Comparison of ENCODE assay signal across 8 cellular contexts in genomic region chr17:42677921-42678781, GRCh38. TPM values are rescaled to one million over a fixed set of nuclear protein-coding genes. Genes with fewer than 3 reads are reported as not detected.
DNase-seq lines count a peak whose midpoint lies in the region; ATAC-seq, FAIRE-seq and TF ChIP-seq lines count a peak whose summit lies in the region.

No MANE protein-coding gene starts in this region.

- DNase-seq in GM13977 (ENCODE audit: low spot score) (peak; percentile 94), NOMO-1 treated with dmso at 0.1 percent for 144 hours (lab: John Stamatoyannopoulos, UW; ENCODE audit: unreplicated experiment) (peak; percentile 95), H1 (ENCODE audit: low read depth in 1 of 2, low spot score in 2 of 2) (peak in 1 of 2 experiments; percentile 92), memory B cell (ENCODE audit: low spot score in 2 of 2) (peak; percentile 74 to 78)
- DNase-seq in activated CD8-positive, alpha-beta memory T cell treated with anti-CD3 and anti-CD28 coated beads, Interleukin-2, amount 50 U/mL, for 24 hours (ENCODE audit: extremely low read depth) = peak; percentile 41
- peak; percentile 56 for DNase-seq in stimulated activated CD8-positive, alpha-beta memory T cell treated with anti-CD3 and anti-CD28 coated beads, Interleukin-12 subunit alpha, Interleukin-12 subunit beta, amount 100 ng/mL, for 1 hour (ENCODE audit: low read depth)

- H3K23me2 ChIP-seq in H1 (ENCODE audit: low read depth, low read length) = peaks cover 34% of the 10 kb centered on the region

- peak; percentile 52 for FAIRE-seq in H1 (lab: Jason Lieb, UNC)

- H3K36me3 Mint-ChIP-seq in memory B cell = no peaks in the 10 kb centered on the region

- H2BK20ac ChIP-seq in H1 (ENCODE audit: low read length) = peak overlapping the region; percentile 72; the same call in 1 of the 2 replicates

- no peak overlapping the region for H2AFZ ChIP-seq in H1 (ENCODE audit: low read length)

- H4K8ac ChIP-seq in H1 (ENCODE audit: extremely low read depth, insufficient read depth, low read length) = peak overlapping the region; percentile 81

- H4K91ac ChIP-seq in H1 (replicated peaks; ENCODE audit: insufficient read length, low read length) = peak overlapping the region; percentile 45

- no peak overlapping the region for H2BK120ac ChIP-seq in H1 (replicated peaks; ENCODE audit: low read depth, low read length)

- no peak overlapping the region for H3K14ac ChIP-seq in H1 (ENCODE audit: insufficient read length)

- H2BK12ac ChIP-seq in H1 (ENCODE audit: low read depth, low read length) = peak overlapping the region; percentile 96

- no peak; a peak in 1 of 4 replicates for TF ChIP-seq RAD21 in H1 (IDR thresholded peaks at IDR 0.05 in 1 of 2, conservative IDR thresholded peaks at IDR 0.05 in 1 of 2; ENCODE audit: low read depth in 2 of 2, low read length in 2 of 2)

- no peaks in the 10 kb centered on the region for H3K79me2 ChIP-seq in H1 (ENCODE audit: control insufficient read depth in 1 of 2, insufficient read depth in 2 of 2, low read length in 2 of 2)

- H3K9me3 ChIP-seq in HUES6 (ENCODE audit: control insufficient read depth, insufficient read depth, low read depth, low read length) = no peaks in the 10 kb centered on the region
- H3K9me3 ChIP-seq in H1 (ENCODE audit: insufficient read depth in 2 of 2, low read depth in 1 of 2, low read length in 1 of 2) = no peaks in the 10 kb centered on the region

- H3K4me1 Mint-ChIP-seq in memory B cell = peaks cover 45% of the 10 kb centered on the region

- H3K18ac ChIP-seq in H1 (ENCODE audit: extremely low read depth, low read length) = peak overlapping the region; percentile 96; the same call in 1 of the 2 replicates

- peak overlapping the region; percentile 96 for H2BK5ac ChIP-seq in H1 (ENCODE audit: low read depth, low read length)

- CTCF ChIA-PET in H1 (lab: Charles Lee; ENCODE audit: partially characterized antibody) = interaction anchor here (0.6 to 4.4 kb wide), 13 partner anchors 9 to 130 kb away, joined by 3 to 37 read pairs (median 5); partner anchors contain the start of genes PSMC3IP, RETREG3, TUBG1 and TUBG2

- POLR2A ChIA-PET in H1 (lab: Charles Lee; ENCODE audit: partially characterized antibody) = interaction anchor here (0.5 to 14.0 kb wide), 22 partner anchors 14 to 1057 kb away, joined by 3 to 239 read pairs (median 4); partner anchors contain the start of genes BECN1, COASY, DNAJC7 and MLX

- peak overlapping the region; percentile 84 for H3K4me3 Mint-ChIP-seq in memory B cell

- H3K9ac ChIP-seq in HUES6 (ENCODE audit: low read length) (peak overlapping the region; percentile 97), H1 (replicated peaks in 1 of 4; ENCODE audit: extremely low read depth in 1 of 4, low read depth in 3 of 4, low read length in 3 of 4) (peak overlapping the region; percentile 50 to 86 (median 80))

- 5% methylated on average over 42 of the region's 53 CpGs; no CpG with 5 or more reads in 1 of the 2 experiments for WGBS in H1 (ENCODE audit: extremely low coverage in 1 of 2, insufficient coverage in 1 of 2, insufficient read length in 1 of 2, insufficient replicate concordance in 2 of 2, low coverage in 1 of 2, low lambda C conversion rate in 2 of 2, missing lambda C conversion rate in 1 of 2), 2 experiments

- TF ChIP-seq POLR2A in H1 (IDR thresholded peaks at IDR 0.05; ENCODE audit: control extremely low read depth in 1 of 2, low read depth in 2 of 2, low read length in 2 of 2) = peak in 1 of 2 experiments; percentile 93; a peak in 2 of 3 replicates

- peak overlapping the region; percentile 58 to 83 for H3K4me2 ChIP-seq in H1 (ENCODE audit: insufficient read depth in 1 of 2, low read depth in 2 of 2, low read length in 2 of 2)

- TF ChIP-seq EP300 in H1 (IDR thresholded peaks at IDR 0.05; ENCODE audit: borderline replicate concordance in 1 of 2, low read depth in 2 of 2, low read length in 2 of 2) = 0 out of 3 replicates have a peak, but pooled peaks of 1 of the 2 experiments have one; percentile 54

- no peak overlapping the region for H3K56ac ChIP-seq in H1 (replicated peaks; ENCODE audit: insufficient read length, low read depth, low read length)

- H4K20me1 ChIP-seq in H1 (replicated peaks in 1 of 2; ENCODE audit: control insufficient read depth in 1 of 2, insufficient read depth in 2 of 2, low read length in 2 of 2) = peaks cover 3 to 13% of the 10 kb centered on the region in 2 experiments

- H3K4me3 ChIP-seq in HUES6 (ENCODE audit: low read depth, low read length) (peak overlapping the region; percentile 71), H1 (ENCODE audit: extremely low read depth in 1 of 4, insufficient read depth in 2 of 4, low read depth in 3 of 4, low read length in 4 of 4) (peak overlapping the region; percentile 44 to 69 (median 62))

- H3K23ac ChIP-seq in H1 (ENCODE audit: insufficient read length) = no peak overlapping the region

- TF ChIP-seq CTCF in GM13977 (IDR thresholded peaks at IDR 0.05; ENCODE audit: extremely low read depth, insufficient read depth, missing control alignments) (no peak), H1 (IDR thresholded peaks at IDR 0.05; ENCODE audit: control extremely low read depth in 1 of 3, insufficient read depth in 1 of 3, low read depth in 1 of 3, low read length in 3 of 3) (no peak; a peak in 1 of 4 replicates)

- ATAC-seq in memory B cell (ENCODE audit: low read depth) (peak; percentile 26), GM19023 (IDR thresholded peaks at IDR 0.05; ENCODE audit: unreplicated experiment) (no peak)

- peaks cover 10% of the 10 kb centered on the region for H3K27me3 Mint-ChIP-seq in memory B cell

- H3K4me1 ChIP-seq in HUES6 (ENCODE audit: control insufficient read depth, insufficient read depth, low read length) (peaks cover 52% of the 10 kb centered on the region), H1 (replicated peaks in 1 of 4; ENCODE audit: control insufficient read depth in 3 of 4, insufficient read depth in 4 of 4, low read length in 3 of 4) (peaks cover 0 to 46% (median 35%) of the 10 kb centered on the region in 4 experiments; a peak in 6 of 7 replicates)

- H3K4ac ChIP-seq in H1 (replicated peaks; ENCODE audit: insufficient read length, low read depth, low read length) = no peak overlapping the region

- no peaks in the 10 kb centered on the region for H3K36me3 ChIP-seq in HUES6 (ENCODE audit: control insufficient read depth, insufficient read depth, low read length)
- H3K36me3 ChIP-seq in H1 (ENCODE audit: control insufficient read depth in 2 of 4, insufficient read depth in 4 of 4, low read length in 3 of 4) = peaks cover 0 to 4% (median 0%) of the 10 kb centered on the region in 4 experiments; a peak in 2 of 8 replicates

- peak overlapping the region; percentile 97; the same call in 1 of the 2 replicates for H2BK15ac ChIP-seq in H1 (ENCODE audit: low read length)

- H3K27ac Mint-ChIP-seq in memory B cell = peak overlapping the region; percentile 74

- in situ Hi-C loops in GM13977 (cut with MboI; ENCODE audit: low pct_unique_long_range_greater_than_20kb, low sequenced_read_pairs, unreplicated experiment) = no loop called here

- H3K27me3 ChIP-seq in HUES6 (ENCODE audit: control insufficient read depth, insufficient read depth, low read length) (peaks cover 46% of the 10 kb centered on the region), H1 (replicated peaks in 1 of 4; ENCODE audit: control insufficient read depth in 3 of 4, extremely low read depth in 1 of 4, insufficient read depth in 3 of 4, low read length in 3 of 4) (peaks cover 0 to 36% (median 24%) of the 10 kb centered on the region in 4 experiments; a peak in 6 of 7 replicates)

- H3K9me3 Mint-ChIP-seq in memory B cell = no peaks in the 10 kb centered on the region

- peak overlapping the region; percentile 94 for H3K27ac ChIP-seq in HUES6 (ENCODE audit: low read depth, low read length)
- peak overlapping the region; percentile 58 for H3K27ac ChIP-seq in H1 (ENCODE audit: low read depth, low read length)

- H3K79me1 ChIP-seq in H1 (ENCODE audit: low read depth, low read length) = no peaks in the 10 kb centered on the region

- H2AK5ac ChIP-seq in H1 (ENCODE audit: low read depth, low read length) = peak overlapping the region; percentile 43

- peak overlapping the region; percentile 88 for H4K5ac ChIP-seq in H1 (ENCODE audit: insufficient read length, low read depth, low read length)

RNA-seq across cellular contexts. Expression of gene PLEKHH3, which starts 1.4 kb away (rescaled TPM):
- total RNA-seq in H1 (2021; fragmentation: NEBNext Ultra II Directional; extraction: Animal tissue kit (Norgen Biotek cat#: 25700)) = 11.1 and 13.7 TPM in 2 replicates
- 13.5 and 23.7 TPM in 2 replicates for polyA plus RNA-seq in H1 (2011; rRNA removed)
- 12.2 TPM for polyA plus RNA-seq in H1 (2011; cell fraction: cytosol; rRNA removed)
- polyA plus RNA-seq in H1 (2011; cell fraction: nucleus; rRNA removed) = 34.2 TPM
- 9.0 to 20.7 TPM (median 18.4 TPM) in 4 replicates for polyA plus RNA-seq in H1 (2012, experiment 1 of 2)
- polyA plus RNA-seq in H1 (2012, experiment 2 of 2) = 15.8 TPM
- polyA plus RNA-seq in H1 (2013, experiment 1 of 2) = 15.6 TPM
- 14.6 TPM for polyA plus RNA-seq in H1 (2013, experiment 2 of 2)
- polyA minus RNA-seq in H1 (2011; rRNA and poly(A)+ RNA removed) = 2.6 and 3.5 TPM in 2 replicates
- 14.1 TPM for polyA minus RNA-seq in H1 (2011; cell fraction: cytosol; rRNA and poly(A)+ RNA removed)
- polyA minus RNA-seq in H1 (2011; cell fraction: nucleus; rRNA and poly(A)+ RNA removed) = 11.3 TPM

RNA-seq across cellular contexts. Expression of gene CCR10, which starts 3.5 kb away (rescaled TPM):
- 0.75 and 1.1 TPM in 2 replicates for total RNA-seq in H1 (2021; fragmentation: NEBNext Ultra II Directional; extraction: Animal tissue kit (Norgen Biotek cat#: 25700))
- 4.0 and 5.7 TPM in 2 replicates for polyA plus RNA-seq in H1 (2011; rRNA removed)
- polyA plus RNA-seq in H1 (2011; cell fraction: cytosol; rRNA removed) = 2.5 TPM
- 2.8 TPM for polyA plus RNA-seq in H1 (2011; cell fraction: nucleus; rRNA removed)
- polyA plus RNA-seq in H1 (2012, experiment 1 of 2) = 1.8 to 2.8 TPM (median 2.2 TPM) in 4 replicates
- 1.9 TPM for polyA plus RNA-seq in H1 (2012, experiment 2 of 2)
- 2.1 TPM for polyA plus RNA-seq in H1 (2013, experiment 1 of 2)
- polyA plus RNA-seq in H1 (2013, experiment 2 of 2) = 1.7 TPM
- 0.28 and 0.29 TPM in 2 replicates for polyA minus RNA-seq in H1 (2011; rRNA and poly(A)+ RNA removed)
- 2.6 TPM for polyA minus RNA-seq in H1 (2011; cell fraction: cytosol; rRNA and poly(A)+ RNA removed)
- polyA minus RNA-seq in H1 (2011; cell fraction: nucleus; rRNA and poly(A)+ RNA removed) = 1.3 TPM

RNA-seq across cellular contexts. Expression of gene CNTNAP1, which starts 4.2 kb away (rescaled TPM):
- 4.7 and 5.2 TPM in 2 replicates for total RNA-seq in H1 (2021; fragmentation: NEBNext Ultra II Directional; extraction: Animal tissue kit (Norgen Biotek cat#: 25700))
- polyA plus RNA-seq in H1 (2011; rRNA removed) = 10.0 and 13.5 TPM in 2 replicates
- 8.8 TPM for polyA plus RNA-seq in H1 (2011; cell fraction: cytosol; rRNA removed)
- 44.1 TPM for polyA plus RNA-seq in H1 (2011; cell fraction: nucleus; rRNA removed)
- 9.1 to 13.8 TPM (median 11.5 TPM) in 4 replicates for polyA plus RNA-seq in H1 (2012, experiment 1 of 2)
- polyA plus RNA-seq in H1 (2012, experiment 2 of 2) = 6.8 TPM
- polyA plus RNA-seq in H1 (2013, experiment 1 of 2) = 4.0 TPM
- polyA plus RNA-seq in H1 (2013, experiment 2 of 2) = 3.4 TPM
- polyA minus RNA-seq in H1 (2011; rRNA and poly(A)+ RNA removed) = 7.6 and 8.9 TPM in 2 replicates
- 4.9 TPM for polyA minus RNA-seq in H1 (2011; cell fraction: cytosol; rRNA and poly(A)+ RNA removed)
- 8.2 TPM for polyA minus RNA-seq in H1 (2011; cell fraction: nucleus; rRNA and poly(A)+ RNA removed)

RNA-seq across cellular contexts. Expression of gene TUBG2, which starts 19.1 kb away (rescaled TPM):
- total RNA-seq in H1 (2021; fragmentation: NEBNext Ultra II Directional; extraction: Animal tissue kit (Norgen Biotek cat#: 25700)) = 13.0 and 14.8 TPM in 2 replicates
- polyA plus RNA-seq in H1 (2011; rRNA removed) = 16.6 and 31.2 TPM in 2 replicates
- 25.8 TPM for polyA plus RNA-seq in H1 (2011; cell fraction: cytosol; rRNA removed)
- 66.4 TPM for polyA plus RNA-seq in H1 (2011; cell fraction: nucleus; rRNA removed)
- 16.3 to 23.9 TPM (median 20.6 TPM) in 4 replicates for polyA plus RNA-seq in H1 (2012, experiment 1 of 2)
- 8.5 TPM for polyA plus RNA-seq in H1 (2012, experiment 2 of 2)
- 13.5 TPM for polyA plus RNA-seq in H1 (2013, experiment 1 of 2)
- 12.2 TPM for polyA plus RNA-seq in H1 (2013, experiment 2 of 2)
- 7.4 and 10.9 TPM in 2 replicates for polyA minus RNA-seq in H1 (2011; rRNA and poly(A)+ RNA removed)
- 8.1 TPM for polyA minus RNA-seq in H1 (2011; cell fraction: cytosol; rRNA and poly(A)+ RNA removed)
- 18.2 TPM for polyA minus RNA-seq in H1 (2011; cell fraction: nucleus; rRNA and poly(A)+ RNA removed)
